13 cellular contexts compared by ENCODE assay signal in the genomic region with DNA sequence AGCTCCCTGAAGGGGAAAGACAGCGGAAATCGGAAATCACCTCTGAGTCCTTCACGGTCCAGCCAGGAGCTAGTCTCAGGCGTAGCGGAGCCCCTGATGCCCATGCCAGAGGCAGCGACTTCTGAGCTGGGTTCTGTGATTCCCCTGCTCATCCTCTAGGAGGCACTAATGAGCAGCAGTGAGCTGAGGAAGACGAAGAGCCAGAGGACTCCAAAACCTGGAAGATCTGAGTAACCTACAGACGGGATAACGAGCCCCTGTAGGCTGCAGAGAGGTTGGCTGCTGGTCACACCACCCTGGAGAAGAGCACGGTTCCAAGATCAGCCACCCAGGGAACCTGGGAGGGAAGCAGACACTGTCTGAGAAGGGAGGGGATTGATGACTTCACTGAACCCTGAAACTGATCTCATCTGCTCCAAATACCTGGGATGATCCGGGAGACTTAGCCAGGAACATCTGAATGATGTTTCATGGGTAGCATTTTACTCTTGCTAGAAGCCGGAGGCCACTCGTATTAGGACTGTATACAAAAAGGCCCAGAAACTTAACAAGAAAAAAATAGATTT.
A peak's percentile ranks its signal among the peaks of the same experiment; 100 is the strongest.
DNase-seq lines count a peak whose midpoint lies in the region; ATAC-seq, FAIRE-seq and TF ChIP-seq lines count a peak whose summit lies in the region.
"Had no signal": no experiment of that assay in that cellular context is flagged by ENCODE, and none has a peak within 500 bp of the region (broad histone marks: within the 10 kb centered on the region; RNA-seq: fewer than 3 reads in every experiment).

No MANE protein-coding gene starts in this region.

- H3K27ac ChIP-seq in A549, result no peak overlapping the region
- H3K27ac ChIP-seq: BLaER1 treated with 17β-estradiol and CSF1 and Interleukin-3, amounts not matched to agents 10 nM and 100 nM had no signal

- WGBS in A549 (ENCODE audit: missing lambda C conversion rate), result 28% methylated on average over 13 of the region's 13 CpGs

- peak in 1 of 2 experiments; percentile 73; a peak in 3 of 6 replicates for ATAC-seq in A549
- ATAC-seq in GM21360 (IDR thresholded peaks at IDR 0.05; ENCODE audit: unreplicated experiment), result no peak
- no peak for ATAC-seq in HG02840 (IDR thresholded peaks at IDR 0.05; ENCODE audit: low FRiP score, unreplicated experiment)
- ATAC-seq in GM21367 (IDR thresholded peaks at IDR 0.05; ENCODE audit: unreplicated experiment), result no peak
- ATAC-seq: right cardiac atrium, T-cell had no signal

- H3K9me3 ChIP-seq in A549, result no peaks in the 10 kb centered on the region
- H3K9me3 ChIP-seq: HAP-1 had no signal

- no peaks in the 10 kb centered on the region for H3K4me1 ChIP-seq in A549
- H3K4me1 ChIP-seq: BLaER1 treated with 17β-estradiol and CSF1 and Interleukin-3, amounts not matched to agents 10 nM and 100 nM; HAP-1 had no signal

- no peak overlapping the region for H3K4me3 ChIP-seq in A549
- H3K4me3 ChIP-seq: BLaER1 treated with 17β-estradiol and CSF1 and Interleukin-3, amounts not matched to agents 10 nM and 100 nM; HAP-1 had no signal

- CTCF ChIA-PET in A549 (lab: Yijun Ruan, JAX), result interaction anchor here (0.7 to 1.3 kb wide), 4 partner anchors 11 to 45 kb away, joined by 3 to 4 read pairs (median 4); no protein-coding TSS in a partner anchor

- in situ Hi-C loops in GM13976 (cut with MboI; ENCODE audit: low sequenced_read_pairs, unreplicated experiment), result no loop called here

- TF ChIP-seq EP300 in A549 (IDR thresholded peaks at IDR 0.05), result no peak

- DNase-seq in A549 (ENCODE audit: low read depth in 1 of 2, low spot score in 1 of 2) (peak; percentile 14 to 24), GM13976 (ENCODE audit: low spot score) (no peak), OCI-M1 (lab: John Stamatoyannopoulos, UW) (peak; percentile 29), iPS-NIHi11 (ENCODE audit: low spot score) (peak; percentile 72), NCI-H2081 (lab: John Stamatoyannopoulos, UW) (no peak)
- DNase-seq: NCI-H187 treated with DMSO at 0.1 percent for 48 hours, right cardiac atrium, T-cell had no signal

- POLR2A ChIA-PET in A549 (lab: Yijun Ruan, JAX), result no interaction called here

- H3K4me2 ChIP-seq in A549, result no peak overlapping the region
- H3K4me2 ChIP-seq: BLaER1 treated with 17β-estradiol and CSF1 and Interleukin-3, amounts not matched to agents 10 nM and 100 nM had no signal

- TF ChIP-seq RAD21 in A549 (conservative IDR thresholded peaks at IDR 0.05 in 1 of 2, IDR thresholded peaks at IDR 0.05 in 1 of 2), result peak in 1 of 2 experiments; percentile 25; a peak in 2 of 5 replicates

- FAIRE-seq in A549 (lab: Jason Lieb, UNC), result no peak

- TF ChIP-seq CTCF in A549 (IDR thresholded peaks at IDR 0.05), result 0 out of 3 replicates have a peak, but pooled peaks have one; percentile 7
- TF ChIP-seq CTCF in GM13976 (IDR thresholded peaks at IDR 0.05; ENCODE audit: borderline replicate concordance, control extremely low read depth, extremely low read depth, insufficient read depth, missing control alignments), result peak; percentile 14

- TF ChIP-seq POLR2A in A549 (IDR thresholded peaks at IDR 0.05; ENCODE audit: low read length), result no peak

TF ChIP-seq in A549, 52 proteins besides CTCF, POLR2A, EP300 and RAD21:
- TF ChIP-seq RCOR1 (IDR thresholded peaks at IDR 0.05; ENCODE audit: low read depth, low read length) (no peak), ZSCAN20 (CRISPR knock-in tag; IDR thresholded peaks at IDR 0.05) (no peak), RNF2 (IDR thresholded peaks at IDR 0.05; ENCODE audit: borderline replicate concordance, low read depth) (no peak), CEBPB (IDR thresholded peaks at IDR 0.05) (no peak), CHD4 (IDR thresholded peaks at IDR 0.05; ENCODE audit: borderline replicate concordance) (no peak), HDAC2 (IDR thresholded peaks at IDR 0.05) (no peak), HOXB13 (CRISPR knock-in tag; IDR thresholded peaks at IDR 0.05; ENCODE audit: low read depth) (no peak), FOSL2 (IDR thresholded peaks at IDR 0.05) (no peak), FOSL2 (CRISPR knock-in tag; IDR thresholded peaks at IDR 0.05) (no peak)
- TF ChIP-seq, protein P1, sequence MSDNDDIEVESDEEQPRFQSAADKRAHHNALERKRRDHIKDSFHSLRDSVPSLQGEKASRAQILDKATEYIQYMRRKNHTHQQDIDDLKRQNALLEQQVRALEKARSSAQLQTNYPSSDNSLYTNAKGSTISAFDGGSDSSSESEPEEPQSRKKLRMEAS (IDR thresholded peaks at IDR 0.05), result no peak
- TF ChIP-seq, protein P2, sequence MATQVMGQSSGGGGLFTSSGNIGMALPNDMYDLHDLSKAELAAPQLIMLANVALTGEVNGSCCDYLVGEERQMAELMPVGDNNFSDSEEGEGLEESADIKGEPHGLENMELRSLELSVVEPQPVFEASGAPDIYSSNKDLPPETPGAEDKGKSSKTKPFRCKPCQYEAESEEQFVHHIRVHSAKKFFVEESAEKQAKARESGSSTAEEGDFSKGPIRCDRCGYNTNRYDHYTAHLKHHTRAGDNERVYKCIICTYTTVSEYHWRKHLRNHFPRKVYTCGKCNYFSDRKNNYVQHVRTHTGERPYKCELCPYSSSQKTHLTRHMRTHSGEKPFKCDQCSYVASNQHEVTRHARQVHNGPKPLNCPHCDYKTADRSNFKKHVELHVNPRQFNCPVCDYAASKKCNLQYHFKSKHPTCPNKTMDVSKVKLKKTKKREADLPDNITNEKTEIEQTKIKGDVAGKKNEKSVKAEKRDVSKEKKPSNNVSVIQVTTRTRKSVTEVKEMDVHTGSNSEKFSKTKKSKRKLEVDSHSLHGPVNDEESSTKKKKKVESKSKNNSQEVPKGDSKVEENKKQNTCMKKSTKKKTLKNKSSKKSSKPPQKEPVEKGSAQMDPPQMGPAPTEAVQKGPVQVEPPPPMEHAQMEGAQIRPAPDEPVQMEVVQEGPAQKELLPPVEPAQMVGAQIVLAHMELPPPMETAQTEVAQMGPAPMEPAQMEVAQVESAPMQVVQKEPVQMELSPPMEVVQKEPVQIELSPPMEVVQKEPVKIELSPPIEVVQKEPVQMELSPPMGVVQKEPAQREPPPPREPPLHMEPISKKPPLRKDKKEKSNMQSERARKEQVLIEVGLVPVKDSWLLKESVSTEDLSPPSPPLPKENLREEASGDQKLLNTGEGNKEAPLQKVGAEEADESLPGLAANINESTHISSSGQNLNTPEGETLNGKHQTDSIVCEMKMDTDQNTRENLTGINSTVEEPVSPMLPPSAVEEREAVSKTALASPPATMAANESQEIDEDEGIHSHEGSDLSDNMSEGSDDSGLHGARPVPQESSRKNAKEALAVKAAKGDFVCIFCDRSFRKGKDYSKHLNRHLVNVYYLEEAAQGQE (IDR thresholded peaks at IDR 0.05), result no peak
- TF ChIP-seq, protein P3, sequence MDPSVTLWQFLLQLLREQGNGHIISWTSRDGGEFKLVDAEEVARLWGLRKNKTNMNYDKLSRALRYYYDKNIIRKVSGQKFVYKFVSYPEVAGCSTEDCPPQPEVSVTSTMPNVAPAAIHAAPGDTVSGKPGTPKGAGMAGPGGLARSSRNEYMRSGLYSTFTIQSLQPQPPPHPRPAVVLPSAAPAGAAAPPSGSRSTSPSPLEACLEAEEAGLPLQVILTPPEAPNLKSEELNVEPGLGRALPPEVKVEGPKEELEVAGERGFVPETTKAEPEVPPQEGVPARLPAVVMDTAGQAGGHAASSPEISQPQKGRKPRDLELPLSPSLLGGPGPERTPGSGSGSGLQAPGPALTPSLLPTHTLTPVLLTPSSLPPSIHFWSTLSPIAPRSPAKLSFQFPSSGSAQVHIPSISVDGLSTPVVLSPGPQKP (IDR thresholded peaks at IDR 0.05; ENCODE audit: low read depth, low read length), result no peak
- TF ChIP-seq, protein P4, sequence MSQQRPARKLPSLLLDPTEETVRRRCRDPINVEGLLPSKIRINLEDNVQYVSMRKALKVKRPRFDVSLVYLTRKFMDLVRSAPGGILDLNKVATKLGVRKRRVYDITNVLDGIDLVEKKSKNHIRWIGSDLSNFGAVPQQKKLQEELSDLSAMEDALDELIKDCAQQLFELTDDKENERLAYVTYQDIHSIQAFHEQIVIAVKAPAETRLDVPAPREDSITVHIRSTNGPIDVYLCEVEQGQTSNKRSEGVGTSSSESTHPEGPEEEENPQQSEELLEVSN (IDR thresholded peaks at IDR 0.05; ENCODE audit: borderline replicate concordance, low read depth), result no peak

Comparison
In these comparisons a context has a peak if more than half of its experiments do, and no peak if none do; other contexts are left out.
1. DNase-seq: peak in A549 (2 of 2), OCI-M1 (single experiment) and iPS-NIHi11 (single experiment); none in GM13976 (single experiment) and NCI-H2081 (0 of 2).